In the genomic region with DNA sequence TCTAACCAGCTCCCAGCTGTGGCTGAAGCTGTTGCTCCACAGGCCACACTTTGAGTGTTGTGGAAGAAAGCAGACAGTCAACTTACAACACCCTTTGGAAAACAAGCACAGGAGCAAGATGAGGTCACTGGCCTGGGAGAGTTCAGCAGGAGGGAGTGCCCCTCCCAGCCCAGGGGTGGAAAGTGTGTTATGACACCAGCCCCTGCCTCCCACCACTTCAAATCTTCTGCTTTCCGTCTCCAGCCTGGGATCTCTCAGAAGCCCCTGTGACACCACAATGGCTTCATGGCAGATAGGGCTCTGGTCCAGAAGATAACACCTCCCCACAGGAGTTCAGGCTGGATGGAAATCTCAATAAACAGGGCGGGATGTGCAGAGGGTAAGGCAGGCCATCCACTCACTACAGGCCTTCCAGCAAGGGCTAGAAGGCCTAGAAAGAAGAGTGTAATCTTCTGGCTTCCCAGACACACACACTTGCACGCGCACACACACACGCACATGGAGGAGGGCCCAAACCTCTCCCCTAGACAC, we compare ENCODE assay signal across 13 cellular contexts. TPM values are rescaled to one million over a fixed set of nuclear protein-coding genes. Genes with fewer than 3 reads are reported as not detected.
A peak's percentile ranks its signal among the peaks of the same experiment; 100 is the strongest.
DNase-seq lines count a peak whose midpoint lies in the region; ATAC-seq, FAIRE-seq and TF ChIP-seq lines count a peak whose summit lies in the region.
"Had no signal": no experiment of that assay in that cellular context is flagged by ENCODE, and none has a peak within 500 bp of the region (broad histone marks: within the 10 kb centered on the region; RNA-seq: fewer than 3 reads in every experiment).

No MANE protein-coding gene starts in this region.

- no peak for TF ChIP-seq CTCF in left ventricle myocardium inferior (IDR thresholded peaks at IDR 0.05; ENCODE audit: borderline replicate concordance)
- TF ChIP-seq CTCF in gastrocnemius medialis (IDR thresholded peaks at IDR 0.05 in 4 of 5, conservative IDR thresholded peaks at IDR 0.05 in 1 of 5), result no peak

- no peaks in the 10 kb centered on the region for H3K9me2 ChIP-seq in GM23248 (ENCODE audit: insufficient read depth)

- no peaks in the 10 kb centered on the region for H3F3A ChIP-seq in GM23248 (ENCODE audit: insufficient read depth)

- H3K4me1 ChIP-seq in GM23248 (ENCODE audit: insufficient read depth) (no peaks in the 10 kb centered on the region), adipocyte (ENCODE audit: control insufficient read depth, insufficient read depth, low read length) (peaks cover 10% of the 10 kb centered on the region), left ventricle myocardium inferior (peaks cover 38% of the 10 kb centered on the region), gastrocnemius medialis (peaks cover 24 to 35% of the 10 kb centered on the region in 2 donors), small intestine (ENCODE audit: control insufficient read depth in 2 of 2, insufficient read depth in 1 of 2, low read depth in 1 of 2, low read length in 1 of 2) (peaks cover 0 to 2% of the 10 kb centered on the region in 2 donors)
- H3K4me1 ChIP-seq: transverse colon had no signal

- H3K36me3 ChIP-seq in GM23248 (ENCODE audit: low read depth) (no peaks in the 10 kb centered on the region), adipocyte (ENCODE audit: control insufficient read depth, insufficient read depth, low read length, severe bottlenecking) (no peaks in the 10 kb centered on the region), left ventricle myocardium inferior (no peaks in the 10 kb centered on the region), gastrocnemius medialis (no peaks in the 10 kb centered on the region), small intestine (ENCODE audit: control insufficient read depth in 2 of 2, insufficient read depth in 2 of 2, low read length in 2 of 2) (no peaks in the 10 kb centered on the region)
- H3K36me3 ChIP-seq: transverse colon had no signal

- peak; percentile 59 for DNase-seq in GM23248
- peak; percentile 35 for DNase-seq in adipocyte (ENCODE audit: low read depth)
- DNase-seq in left ventricle myocardium inferior, result peak; percentile 59
- peak; percentile 52 to 74 for DNase-seq in gastrocnemius medialis
- no peak for DNase-seq in small intestine
- no peak for DNase-seq in NCI-H345 treated with DMSO at 0.1 percent for 48 hours (lab: John Stamatoyannopoulos, UW; ENCODE audit: unreplicated experiment)
- no peak for DNase-seq in stimulated activated CD4-positive, alpha-beta T cell treated with anti-CD3 and anti-CD28 coated beads, Interleukin-2, amount 100 ng/mL, for 48 hours
- no peak for DNase-seq in NCI-H2227 (lab: John Stamatoyannopoulos, UW; ENCODE audit: unreplicated experiment)
- DNase-seq: amygdala, kidney glomerular epithelial cell, NCI-H1092 treated with DMSO at 0.1 percent for 48 hours, transverse colon had no signal

- H3K27me3 ChIP-seq in GM23248 (replicated peaks; ENCODE audit: insufficient read depth), result no peaks in the 10 kb centered on the region
- H3K27me3 ChIP-seq in adipocyte (replicated peaks; ENCODE audit: control insufficient read depth, insufficient read depth, low read length), result peaks cover 9% of the 10 kb centered on the region
- no peaks in the 10 kb centered on the region for H3K27me3 ChIP-seq in left ventricle myocardium inferior (ENCODE audit: low read depth)
- no peaks in the 10 kb centered on the region for H3K27me3 ChIP-seq in gastrocnemius medialis
- H3K27me3 ChIP-seq in small intestine (ENCODE audit: control insufficient read depth in 2 of 2, insufficient read depth in 2 of 2, low read length in 2 of 2), result no peaks in the 10 kb centered on the region
- H3K27me3 ChIP-seq: transverse colon had no signal

- ATAC-seq in gastrocnemius medialis, result peak; percentile 15 to 30

- H3K9me3 ChIP-seq in GM23248 (ENCODE audit: low read depth) (no peaks in the 10 kb centered on the region), adipocyte (ENCODE audit: control insufficient read depth, low read length) (no peaks in the 10 kb centered on the region), left ventricle myocardium inferior (replicated peaks) (peaks cover 5% of the 10 kb centered on the region), gastrocnemius medialis (no peaks in the 10 kb centered on the region), small intestine (ENCODE audit: control insufficient read depth, low read depth) (no peaks in the 10 kb centered on the region)
- H3K9me3 ChIP-seq: transverse colon had no signal

- no peak for FAIRE-seq in small intestine (lab: Jason Lieb, UNC)

- 69 to 81% methylated on average over 5 of the region's 5 CpGs for WGBS in GM23248 (ENCODE audit: low coverage in 1 of 2, low lambda C conversion rate in 2 of 2, missing lambda C conversion rate in 2 of 2), 2 experiments
- WGBS in small intestine, 3 donors, result 75 to 89% (median 86%) methylated on average over 5 of the region's 5 CpGs

- no peak overlapping the region for H3K27ac ChIP-seq in GM23248
- peak overlapping the region; percentile 57 for H3K27ac ChIP-seq in left ventricle myocardium inferior (replicated peaks)
- H3K27ac ChIP-seq in gastrocnemius medialis, result peak overlapping the region; percentile 70 to 84 (median 82)
- H3K27ac ChIP-seq in small intestine (ENCODE audit: low read depth in 1 of 2, low read length in 1 of 2), result peak overlapping the region in 1 of 2 donors; percentile 5
- H3K27ac ChIP-seq: parathyroid adenoma, transverse colon had no signal

- in situ Hi-C loops in GM23248 (cut with MboI), result no loop called here
- in situ Hi-C loops in gastrocnemius medialis (cut with MboI; ENCODE audit: low sequenced_read_pairs in 4 of 4), result no loop called here

- no peak overlapping the region for H3K4me2 ChIP-seq in GM23248 (ENCODE audit: unreplicated experiment)

- H3K79me2 ChIP-seq in GM23248 (ENCODE audit: insufficient read depth), result no peaks in the 10 kb centered on the region
- H3K79me2 ChIP-seq: parathyroid adenoma had no signal

- no peaks in the 10 kb centered on the region for H4K20me1 ChIP-seq in GM23248 (ENCODE audit: insufficient read depth)

- no peak for TF ChIP-seq POLR2A in gastrocnemius medialis (IDR thresholded peaks at IDR 0.05)

- no peak overlapping the region for H3K4me3 ChIP-seq in GM23248
- H3K4me3 ChIP-seq in adipocyte (ENCODE audit: low read length), result no peak overlapping the region
- no peak overlapping the region for H3K4me3 ChIP-seq in left ventricle myocardium inferior
- no peak overlapping the region for H3K4me3 ChIP-seq in gastrocnemius medialis
- H3K4me3 ChIP-seq in small intestine (ENCODE audit: low read depth in 1 of 2, low read length in 2 of 2), result no peak overlapping the region
- H3K4me3 ChIP-seq: transverse colon had no signal

- no peak overlapping the region for H2AFZ ChIP-seq in GM23248
- H2AFZ ChIP-seq: parathyroid adenoma had no signal

- intact Hi-C loops in left ventricle myocardium inferior (cut with micrococcal nuclease), result no loop called here
- intact Hi-C loops in gastrocnemius medialis (cut with DNase I; ENCODE audit: low total_unique reads), result loop anchor here (5.0 kb wide), 1 partner anchor 132 kb away; no protein-coding TSS in a partner anchor

- H3K9ac ChIP-seq in GM23248 (no peak overlapping the region), adipocyte (ENCODE audit: low read length) (no peak overlapping the region)
- H3K9ac ChIP-seq: parathyroid adenoma had no signal

RNA-seq across cellular contexts. Expression of gene ZMIZ1, which starts 48.7 kb away (rescaled TPM):
- 26.6 and 28.4 TPM in 2 replicates for total RNA-seq in GM23248 (2014; rRNA removed; shearing (Covaris generic))
- polyA plus RNA-seq in GM23248 (2016; fragmentation: Nextera tagmentation; extraction: Ambion mirVana) (20.9 and 21.9 TPM in 2 replicates), small intestine (10 to 100 TPM; 15.1 to 23.0 (median 16.8) TPM)
- total RNA-seq in left ventricle myocardium inferior (55.9 TPM), gastrocnemius medialis (10 to 100 TPM; 22.7 to 37.5 (median 31.7) TPM)

Comparison
In these comparisons a context has a peak if more than half of its experiments do, and no peak if none do; other contexts are left out.
1. DNase-seq: peak in GM23248 (single experiment), adipocyte (single experiment), left ventricle myocardium inferior (single experiment) and gastrocnemius medialis (2 of 2); none in small intestine (single experiment), NCI-H345 treated with DMSO at 0.1 percent for 48 hours (single experiment), stimulated activated CD4-positive, alpha-beta T cell treated with anti-CD3 and anti-CD28 coated beads, Interleukin-2, amount 100 ng/mL, for 48 hours (0 of 2) and NCI-H2227 (single experiment).